ENCODE assay signal across 8 cellular contexts in the genomic region with DNA sequence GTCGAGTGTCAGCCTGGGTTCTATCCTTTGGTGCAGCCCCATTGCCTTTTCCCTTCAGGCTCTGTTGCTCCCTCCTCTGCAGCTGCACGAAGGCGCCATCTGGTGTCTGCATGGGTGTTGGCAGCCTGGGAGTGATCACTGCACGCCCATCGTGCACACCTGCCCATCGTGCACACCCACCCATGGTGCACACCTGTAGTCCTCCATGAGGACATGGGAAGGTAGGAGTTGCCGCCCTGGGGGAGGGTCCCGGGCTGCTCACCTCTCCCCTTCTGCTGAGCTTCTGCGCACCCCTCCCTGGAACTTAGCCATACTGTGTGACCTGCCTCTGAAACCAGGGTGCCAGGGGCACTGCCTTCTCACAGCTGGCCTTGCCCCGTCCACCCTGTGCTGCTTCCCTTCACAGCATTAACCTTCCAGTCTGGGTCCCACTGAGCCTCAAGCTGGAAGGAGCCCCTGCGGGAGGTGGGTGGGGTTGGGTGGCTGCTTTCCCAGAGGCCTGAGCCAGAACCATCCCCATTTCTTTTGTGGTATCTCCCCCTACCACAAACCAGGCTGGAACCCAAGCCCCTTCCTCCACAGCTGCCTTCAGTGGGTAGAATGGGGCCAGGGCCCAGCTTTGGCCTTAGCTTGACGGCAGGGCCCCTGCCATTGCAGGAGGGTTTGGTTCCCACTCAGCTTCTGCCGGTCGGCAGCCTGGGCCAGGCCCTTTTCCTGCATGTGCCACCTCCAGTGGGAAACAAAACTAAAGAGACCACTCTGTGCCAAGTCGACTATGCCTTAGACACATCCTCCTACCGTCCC. TPM values are rescaled to one million over a fixed set of nuclear protein-coding genes. Genes with fewer than 3 reads are reported as not detected.
DNase-seq lines count a peak whose midpoint lies in the region; ATAC-seq and TF ChIP-seq lines count a peak whose summit lies in the region.

No MANE protein-coding gene starts in this region.

- intact Hi-C loops in PC-9 (cut with micrococcal nuclease; ENCODE audit: unreplicated experiment) = loop anchor here (1.0 to 5.0 kb wide), 4 partner anchors 36 to 407 kb away; partner anchors contain the start of gene PSKH1
- intact Hi-C loops in esophagus muscularis mucosa (cut with DNase I) = loop anchor here (2.0 kb wide), 2 partner anchors 46 to 112 kb away; no protein-coding TSS in a partner anchor

- H3K4me3 ChIP-seq in DND-41 (ENCODE audit: low read depth in 1 of 2, low read length in 2 of 2) = no peak overlapping the region
- no peak overlapping the region for H3K4me3 ChIP-seq in PC-9
- no peak overlapping the region for H3K4me3 ChIP-seq in esophagus muscularis mucosa
- H3K4me3 ChIP-seq in neural progenitor cell = no peak overlapping the region

- H3K4me1 ChIP-seq in DND-41 (ENCODE audit: insufficient read depth, low read length) (no peaks in the 10 kb centered on the region), PC-9 (replicated peaks; ENCODE audit: insufficient read depth) (no peaks in the 10 kb centered on the region), esophagus muscularis mucosa (peaks cover 12 to 52% (median 38%) of the 10 kb centered on the region in 4 donors), neural progenitor cell (no peaks in the 10 kb centered on the region)

- no peaks in the 10 kb centered on the region for H3K9me2 ChIP-seq in PC-9 (ENCODE audit: insufficient read depth)

- POLR2A ChIA-PET in PC-9 (lab: Charles Lee; ENCODE audit: unreplicated experiment) = no interaction called here

- H3K27ac ChIP-seq in DND-41 (ENCODE audit: low read length) (no peak overlapping the region), PC-9 (no peak overlapping the region), esophagus muscularis mucosa (replicated peaks in 1 of 4) (no peak overlapping the region), neural progenitor cell (no peak overlapping the region), substantia nigra (ENCODE audit: low read depth, low read length, poor library complexity, severe bottlenecking) (peak overlapping the region; percentile 91)

- H3K27me3 ChIP-seq in DND-41 (ENCODE audit: insufficient read depth, low read length, poor library complexity) (no peaks in the 10 kb centered on the region), PC-9 (ENCODE audit: insufficient read depth, low read depth) (no peaks in the 10 kb centered on the region), esophagus muscularis mucosa (no peaks in the 10 kb centered on the region), neural progenitor cell (no peaks in the 10 kb centered on the region)

- H3K36me3 Mint-ChIP-seq in neural progenitor cell = peaks cover 5% of the 10 kb centered on the region

- H3K4me1 Mint-ChIP-seq in neural progenitor cell = no peaks in the 10 kb centered on the region

- DNase-seq in DND-41 (peak; percentile 82), PC-9 (peak in 1 of 2 experiments; percentile 64), activated T-cell treated with anti-CD3 and anti-CD28 coated beads for 4 hours (peak; percentile 69), esophagus muscularis mucosa (ENCODE audit: extremely low spot score) (no peak), neural progenitor cell (ENCODE audit: low spot score) (peak; percentile 79), substantia nigra (lab: John Stamatoyannopoulos, UW) (peak in 46 of 49 donors; percentile 15 to 82 (median 59))

- peak; percentile 98 for TF ChIP-seq CTCF in DND-41 (IDR thresholded peaks at IDR 0.05; ENCODE audit: borderline replicate concordance, extremely low read depth, low read length, poor library complexity, severe bottlenecking)
- peak; percentile 90 for TF ChIP-seq CTCF in PC-9 (conservative IDR thresholded peaks at IDR 0.05)
- peak; percentile 74 to 89 (median 83) for TF ChIP-seq CTCF in esophagus muscularis mucosa (IDR thresholded peaks at IDR 0.05)
- TF ChIP-seq CTCF in neural progenitor cell (IDR thresholded peaks at IDR 0.05) = peak; percentile 80

- no peak overlapping the region for H3K27ac Mint-ChIP-seq in neural progenitor cell

- peaks cover 60% of the 10 kb centered on the region for H3K36me3 ChIP-seq in DND-41 (ENCODE audit: insufficient read depth, low read length)
- H3K36me3 ChIP-seq in PC-9 (ENCODE audit: low read depth) = no peaks in the 10 kb centered on the region
- peaks cover 11 to 60% (median 59%) of the 10 kb centered on the region in 4 donors for H3K36me3 ChIP-seq in esophagus muscularis mucosa
- H3K36me3 ChIP-seq in neural progenitor cell = no peaks in the 10 kb centered on the region

- no peaks in the 10 kb centered on the region for H3K9me3 Mint-ChIP-seq in neural progenitor cell

- H3K79me2 ChIP-seq in DND-41 (ENCODE audit: insufficient read depth, low read length) = peaks cover 3% of the 10 kb centered on the region; the same call in 1 of the 2 replicates
- no peaks in the 10 kb centered on the region for H3K79me2 ChIP-seq in PC-9 (ENCODE audit: low read depth)
- no peaks in the 10 kb centered on the region for H3K79me2 ChIP-seq in neural progenitor cell (ENCODE audit: low read depth)

- H3F3A ChIP-seq in PC-9 (ENCODE audit: insufficient read depth, low read depth) (peaks cover 5% of the 10 kb centered on the region; the same call in 1 of the 2 replicates), neural progenitor cell (ENCODE audit: low read depth) (no peaks in the 10 kb centered on the region)

- H3K9ac ChIP-seq in DND-41 (ENCODE audit: low read depth, low read length) (no peak overlapping the region), neural progenitor cell (no peak overlapping the region)

- H3K4me3 Mint-ChIP-seq in neural progenitor cell = no peak overlapping the region

- ATAC-seq in DND-41 (ENCODE audit: insufficient read depth, low read depth) (peak; percentile 89), HG03432 (IDR thresholded peaks at IDR 0.05; ENCODE audit: unreplicated experiment) (peak; percentile 60), GM19397 (IDR thresholded peaks at IDR 0.05; ENCODE audit: unreplicated experiment) (no peak)

- no peak for TF ChIP-seq POLR2A in esophagus muscularis mucosa (IDR thresholded peaks at IDR 0.05; ENCODE audit: low read depth)

- no peak for TF ChIP-seq EP300 in esophagus muscularis mucosa (IDR thresholded peaks at IDR 0.05)

- H4K20me1 ChIP-seq in DND-41 (ENCODE audit: insufficient read depth, low read length) = peaks cover 20% of the 10 kb centered on the region
- peaks cover 33% of the 10 kb centered on the region for H4K20me1 ChIP-seq in PC-9 (ENCODE audit: insufficient read depth)
- H4K20me1 ChIP-seq in neural progenitor cell (ENCODE audit: low read depth) = peaks cover 38% of the 10 kb centered on the region

- H3K4me2 ChIP-seq in DND-41 (ENCODE audit: insufficient read depth, low read length) = no peak overlapping the region
- no peak overlapping the region for H3K4me2 ChIP-seq in PC-9
- no peak overlapping the region for H3K4me2 ChIP-seq in neural progenitor cell

- peaks cover 8% of the 10 kb centered on the region for H3K27me3 Mint-ChIP-seq in neural progenitor cell (ENCODE audit: insufficient read depth, low read depth)

- no TSS peak for BruUV-seq in PC-9 (replicated peaks; lab: Mats Ljungman, UMichigan)

- no peak overlapping the region for H2AFZ ChIP-seq in DND-41 (ENCODE audit: low read depth, low read length)
- no peak overlapping the region for H2AFZ ChIP-seq in PC-9
- no peak overlapping the region for H2AFZ ChIP-seq in neural progenitor cell (replicated peaks)

- H3K9me3 ChIP-seq in DND-41 (ENCODE audit: insufficient read depth, low read length, severe bottlenecking) (no peaks in the 10 kb centered on the region), PC-9 (ENCODE audit: insufficient read depth, low read depth) (no peaks in the 10 kb centered on the region), esophagus muscularis mucosa (no peaks in the 10 kb centered on the region), neural progenitor cell (ENCODE audit: low read depth) (no peaks in the 10 kb centered on the region)

- CTCF ChIA-PET in PC-9 (lab: Charles Lee) = interaction anchor here (0.6 kb wide), 1 partner anchor 103 kb away, joined by 3 read pairs; no protein-coding TSS in a partner anchor

- WGBS in esophagus muscularis mucosa = 58% methylated on average over 7 of the region's 16 CpGs

RNA-seq across cellular contexts. Expression of gene CTRL, which starts 2.9 kb away (rescaled TPM):
- 1.3 and 1.7 TPM in 2 replicates for total RNA-seq in PC-9 (2021)
- total RNA-seq in esophagus muscularis mucosa = 1 to 10 TPM in 1 of 4 donors, under 1 TPM in 2, not detected in 1; 0.80 to 1.1 (median 0.99) TPM
- 0.40 and 0.45 TPM in 2 replicates for total RNA-seq in neural progenitor cell (ENCODE audit: low replicate concordance)

RNA-seq across cellular contexts. Expression of gene PSMB10, which starts 7.9 kb away (rescaled TPM):
- 39.5 and 56.2 TPM in 2 replicates for total RNA-seq in PC-9 (2021)
- total RNA-seq in esophagus muscularis mucosa = 10 to 100 TPM; 17.2 to 51.6 (median 36.1) TPM
- total RNA-seq in neural progenitor cell (ENCODE audit: low replicate concordance) = 1.2 and 4.4 TPM in 2 replicates

RNA-seq across cellular contexts. Expression of gene LCAT, which starts 15.2 kb away (rescaled TPM):
- total RNA-seq in PC-9 (2021) (10.0 and 11.9 TPM in 2 replicates), esophagus muscularis mucosa (10 to 100 TPM; 13.9 to 43.1 (median 22.0) TPM), neural progenitor cell (ENCODE audit: low replicate concordance) (1.5 and 4.9 TPM in 2 replicates)

RNA-seq across cellular contexts. Expression of gene PSKH1, which starts 35.7 kb away (rescaled TPM):
- total RNA-seq in PC-9 (2021) = 25.8 and 28.4 TPM in 2 replicates
- total RNA-seq in esophagus muscularis mucosa = 10 to 100 TPM; 16.1 to 35.4 (median 26.4) TPM
- total RNA-seq in neural progenitor cell (ENCODE audit: low replicate concordance) = 13.1 and 30.4 TPM in 2 replicates

RNA-seq across cellular contexts. Expression of gene SLC12A4, which starts 39.7 kb away (rescaled TPM):
- total RNA-seq in PC-9 (2021) (24.2 and 27.0 TPM in 2 replicates), esophagus muscularis mucosa (100 to 1,000 TPM in 1 of 4 donors, 10 to 100 TPM in 3; 65.8 to 142 (median 81.3) TPM), neural progenitor cell (ENCODE audit: low replicate concordance) (8.8 and 21.1 TPM in 2 replicates)
